ENCODE assay signal across 10 cellular contexts in genomic region chr21:34857874-34858273, GRCh38.
DNase-seq lines count a peak whose midpoint lies in the region; ATAC-seq and TF ChIP-seq lines count a peak whose summit lies in the region.
"Had no signal": no experiment of that assay in that cellular context is flagged by ENCODE, and none has a peak within 500 bp of the region (broad histone marks: within the 10 kb centered on the region; RNA-seq: fewer than 3 reads in every experiment).

No MANE protein-coding gene starts in this region.

- intact Hi-C loops in CD8-positive, alpha-beta T cell (cut with DNase I, micrococcal nuclease) = no loop called here

- H3K9ac ChIP-seq in subcutaneous abdominal adipose tissue (ENCODE audit: low read length in 5 of 5) = no peak overlapping the region

- no peak for ATAC-seq in activated naive CD8-positive, alpha-beta T cell treated with anti-CD3 and anti-CD28 coated beads, Interleukin-2, amount 50 U/mL, for 24 hours
- no peak for ATAC-seq in foreskin keratinocyte
- no peak for ATAC-seq in CD8-positive, alpha-beta T cell

- no peaks in the 10 kb centered on the region for H3K9me3 ChIP-seq in subcutaneous abdominal adipose tissue (ENCODE audit: control insufficient read depth in 5 of 5, low read length in 5 of 5)
- H3K9me3 ChIP-seq in CD8-positive, alpha-beta T cell (ENCODE audit: low read length) = no peaks in the 10 kb centered on the region

- H3K27ac Mint-ChIP-seq in activated naive CD8-positive, alpha-beta T cell = peak overlapping the region; percentile 66
- H3K27ac Mint-ChIP-seq in activated naive CD8-positive, alpha-beta T cell treated with anti-CD3 and anti-CD28 coated beads, Interleukin-2, amount 50 U/mL, for 24 hours = no peak overlapping the region
- no peak overlapping the region for H3K27ac Mint-ChIP-seq in CD8-positive, alpha-beta T cell

- H3K27me3 ChIP-seq in foreskin keratinocyte (no peaks in the 10 kb centered on the region), subcutaneous abdominal adipose tissue (ENCODE audit: control insufficient read depth in 5 of 5, insufficient read depth in 4 of 5, low read length in 5 of 5) (no peaks in the 10 kb centered on the region)
- no peaks in the 10 kb centered on the region for H3K27me3 ChIP-seq in CD8-positive, alpha-beta T cell (ENCODE audit: insufficient read depth, low read length)

- TF ChIP-seq CTCF in VCaP (conservative IDR thresholded peaks at IDR 0.05) (peak; percentile 17; the same call in 1 of the 2 replicates), foreskin keratinocyte (conservative IDR thresholded peaks at IDR 0.05) (peak; percentile 31)
- TF ChIP-seq CTCF in CD8-positive, alpha-beta T cell (IDR thresholded peaks at IDR 0.05) = no peak

- H3K4me1 Mint-ChIP-seq in activated naive CD8-positive, alpha-beta T cell (ENCODE audit: low read depth) = peaks cover 5% of the 10 kb centered on the region
- H3K4me1 Mint-ChIP-seq in activated naive CD8-positive, alpha-beta T cell treated with anti-CD3 and anti-CD28 coated beads, Interleukin-2, amount 50 U/mL, for 24 hours = peaks cover 18% of the 10 kb centered on the region
- peaks cover 1% of the 10 kb centered on the region for H3K4me1 Mint-ChIP-seq in CD8-positive, alpha-beta T cell (ENCODE audit: low read depth)

- no peak for DNase-seq in activated naive CD8-positive, alpha-beta T cell treated with anti-CD3 and anti-CD28 coated beads, Interleukin-2, amount 50 U/mL, for 24 hours
- DNase-seq in foreskin keratinocyte (no peak), NCI-H187 treated with DMSO at 0.1 percent for 48 hours (lab: John Stamatoyannopoulos, UW) (no peak)
- DNase-seq in NK-92 treated with Interleukin-12 subunit alpha and Interleukin-12 subunit beta, amount 100 ng/mL, for 24 hours (lab: John Stamatoyannopoulos, UW) = no peak
- no peak for DNase-seq in CD8-positive, alpha-beta T cell
- DNase-seq: activated naive CD4-positive, alpha-beta T cell; Right ventricle myocardium superior had no signal

- no peak overlapping the region for H3K4me3 ChIP-seq in subcutaneous abdominal adipose tissue (ENCODE audit: low read depth in 1 of 5, low read length in 5 of 5)
- no peak overlapping the region for H3K4me3 ChIP-seq in CD8-positive, alpha-beta T cell (ENCODE audit: low read depth, low read length)

- H3K9me3 Mint-ChIP-seq in activated naive CD8-positive, alpha-beta T cell (ENCODE audit: low read depth) = no peaks in the 10 kb centered on the region
- no peaks in the 10 kb centered on the region for H3K9me3 Mint-ChIP-seq in activated naive CD8-positive, alpha-beta T cell treated with anti-CD3 and anti-CD28 coated beads, Interleukin-2, amount 50 U/mL, for 24 hours
- no peaks in the 10 kb centered on the region for H3K9me3 Mint-ChIP-seq in CD8-positive, alpha-beta T cell

- H3K36me3 ChIP-seq in subcutaneous abdominal adipose tissue (ENCODE audit: control insufficient read depth in 5 of 5, insufficient read depth in 5 of 5, low read length in 5 of 5) = peaks cover 13 to 80% (median 45%) of the 10 kb centered on the region in 5 donors
- peaks cover 33% of the 10 kb centered on the region for H3K36me3 ChIP-seq in CD8-positive, alpha-beta T cell (ENCODE audit: insufficient read depth, low read length)

- peaks cover 6% of the 10 kb centered on the region for H3K4me1 ChIP-seq in foreskin keratinocyte
- peaks cover 0 to 13% (median 6%) of the 10 kb centered on the region in 5 donors for H3K4me1 ChIP-seq in subcutaneous abdominal adipose tissue (ENCODE audit: control insufficient read depth in 5 of 5, insufficient read depth in 5 of 5, low read length in 5 of 5)
- no peaks in the 10 kb centered on the region for H3K4me1 ChIP-seq in CD8-positive, alpha-beta T cell (ENCODE audit: insufficient read depth, low read length)

- H3K27ac ChIP-seq in VCaP (no peak overlapping the region), foreskin keratinocyte (no peak overlapping the region), subcutaneous abdominal adipose tissue (ENCODE audit: low read depth, low read length) (peak overlapping the region; percentile 38)
- no peak overlapping the region for H3K27ac ChIP-seq in CD8-positive, alpha-beta T cell (ENCODE audit: low read depth, low read length)

- no peak overlapping the region for H3K4me3 Mint-ChIP-seq in activated naive CD8-positive, alpha-beta T cell
- H3K4me3 Mint-ChIP-seq in activated naive CD8-positive, alpha-beta T cell treated with anti-CD3 and anti-CD28 coated beads, Interleukin-2, amount 50 U/mL, for 24 hours = no peak overlapping the region
- H3K4me3 Mint-ChIP-seq in CD8-positive, alpha-beta T cell = no peak overlapping the region

- CTCF ChIA-PET in CD8-positive, alpha-beta T cell (lab: Charles Lee) = interaction anchor here (1.0 to 1.4 kb wide), 3 partner anchors 9 to 26 kb away, joined by 3 to 5 read pairs (median 4); no protein-coding TSS in a partner anchor

- no peaks in the 10 kb centered on the region for H3K27me3 Mint-ChIP-seq in activated naive CD8-positive, alpha-beta T cell
- H3K27me3 Mint-ChIP-seq in activated naive CD8-positive, alpha-beta T cell treated with anti-CD3 and anti-CD28 coated beads, Interleukin-2, amount 50 U/mL, for 24 hours = no peaks in the 10 kb centered on the region
- H3K27me3 Mint-ChIP-seq in CD8-positive, alpha-beta T cell (ENCODE audit: low read depth) = no peaks in the 10 kb centered on the region

- H3K36me3 Mint-ChIP-seq in activated naive CD8-positive, alpha-beta T cell = peaks cover 19% of the 10 kb centered on the region
- peaks cover 50% of the 10 kb centered on the region for H3K36me3 Mint-ChIP-seq in activated naive CD8-positive, alpha-beta T cell treated with anti-CD3 and anti-CD28 coated beads, Interleukin-2, amount 50 U/mL, for 24 hours (ENCODE audit: low read depth)
- H3K36me3 Mint-ChIP-seq in CD8-positive, alpha-beta T cell = peaks cover 93% of the 10 kb centered on the region

- POLR2A ChIA-PET in CD8-positive, alpha-beta T cell (lab: Charles Lee) = no interaction called here
